In the genomic region with DNA sequence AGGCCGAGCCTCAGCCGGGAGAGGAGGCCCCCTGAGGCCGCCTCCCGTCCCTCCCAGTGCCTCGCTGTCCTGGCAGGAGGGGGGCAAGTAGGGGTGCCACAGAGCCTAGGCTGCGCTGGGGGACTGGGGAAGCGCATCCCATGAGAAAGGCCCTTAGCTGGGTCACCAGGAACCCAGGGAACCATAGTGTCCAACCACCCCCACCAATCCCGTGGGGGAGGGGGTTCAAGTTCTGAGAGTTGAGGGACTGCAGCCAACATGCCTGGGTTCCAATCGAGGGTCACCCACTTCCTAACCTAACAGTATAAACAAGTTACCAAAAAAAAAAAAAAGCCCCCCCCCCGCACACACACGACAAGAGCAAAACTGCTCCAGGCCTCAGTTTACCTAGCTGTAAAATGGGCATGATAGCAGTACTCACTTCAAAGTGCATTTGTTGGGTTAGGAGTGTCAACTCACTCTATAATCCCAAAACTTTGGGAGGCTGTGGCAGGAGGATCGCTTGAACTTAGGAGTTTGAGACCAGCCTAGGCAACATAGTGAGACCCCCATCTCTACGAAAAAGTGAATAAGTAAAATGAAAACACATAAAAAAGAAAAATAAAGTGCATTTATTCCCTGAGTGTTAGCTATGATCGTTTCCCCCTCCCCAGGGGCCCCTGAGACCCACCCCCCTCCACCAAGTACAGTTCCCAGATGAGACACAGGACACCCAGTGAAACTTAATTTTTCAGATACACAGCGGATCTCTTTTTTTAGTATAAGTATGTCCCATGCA, we compare ENCODE assay signal across 8 cellular contexts. TPM values are rescaled to one million over a fixed set of nuclear protein-coding genes. Genes with fewer than 3 reads are reported as not detected.
A peak's percentile ranks its signal among the peaks of the same experiment; 100 is the strongest.
DNase-seq lines count a peak whose midpoint lies in the region; ATAC-seq, FAIRE-seq and TF ChIP-seq lines count a peak whose summit lies in the region.

No MANE protein-coding gene starts in this region.

- peak overlapping the region; percentile 98 for H3K27ac ChIP-seq in K562 (ENCODE audit: extremely low read depth, low read depth, low read length)
- H3K27ac ChIP-seq in lower lobe of right lung = peak overlapping the region; percentile 100
- peak overlapping the region; percentile 98 to 100 (median 100) for H3K27ac ChIP-seq in tibial nerve

- H4K20me1 ChIP-seq in K562 (replicated peaks; ENCODE audit: control insufficient read depth, insufficient read depth, low read length) = no peaks in the 10 kb centered on the region

- H3K9me3 ChIP-seq in K562 (replicated peaks; ENCODE audit: control insufficient read depth, insufficient read depth, low read depth, low read length) (no peaks in the 10 kb centered on the region), lower lobe of right lung (no peaks in the 10 kb centered on the region), tibial nerve (no peaks in the 10 kb centered on the region)

- in situ Hi-C loops in K562 (cut with MboI) = loop anchor here (10.0 kb wide), 1 partner anchor 573 kb away; no protein-coding TSS in a partner anchor

- 0 out of 2 replicates have a peak, but pooled peaks have one; percentile 7 for TF ChIP-seq POLR2A in K562 (conservative IDR thresholded peaks at IDR 0.05)
- no peak for TF ChIP-seq POLR2A in tibial nerve (IDR thresholded peaks at IDR 0.05)

- peak overlapping the region; percentile 79 for H2AFZ ChIP-seq in K562 (ENCODE audit: low read depth, low read length)

- H3K4me3 ChIP-seq in K562 (peak overlapping the region; percentile 49), lower lobe of right lung (peak overlapping the region; percentile 59), tibial nerve (peak overlapping the region; percentile 35 to 59 (median 48))

- H3K27ac Mint-ChIP-seq in activated naive CD4-positive, alpha-beta T cell treated with anti-CD3 and anti-CD28 coated beads for 36 hours = peak overlapping the region; percentile 56
- no peak overlapping the region for H3K27ac Mint-ChIP-seq in activated CD8-positive, alpha-beta memory T cell treated with anti-CD3 and anti-CD28 coated beads, Interleukin-2, amount 10 ng/mL, durations not matched to agents 7 days and 5 days

- ATAC-seq in K562 = no peak
- no peak for ATAC-seq in lower lobe of right lung
- ATAC-seq in activated CD8-positive, alpha-beta memory T cell treated with anti-CD3 and anti-CD28 coated beads, Interleukin-2, amount 10 ng/mL, durations not matched to agents 7 days and 5 days = no peak

- peak overlapping the region; percentile 79 for H3K4me2 ChIP-seq in K562 (ENCODE audit: insufficient read depth, low read length)

- TF ChIP-seq CTCF in K562 (IDR thresholded peaks at IDR 0.05 in 2 of 3, conservative IDR thresholded peaks at IDR 0.05 in 1 of 3; ENCODE audit: insufficient read depth in 2 of 3, low read depth in 1 of 3, low read length in 3 of 3) = no peak; a peak in 1 of 6 replicates
- TF ChIP-seq CTCF in lower lobe of right lung (IDR thresholded peaks at IDR 0.05) = no peak
- no peak for TF ChIP-seq CTCF in tibial nerve (IDR thresholded peaks at IDR 0.05)

- intact Hi-C loops in activated naive CD4-positive, alpha-beta T cell treated with anti-CD3 and anti-CD28 coated beads for 36 hours (cut with micrococcal nuclease) = loop anchor here (1.0 to 10.0 kb wide), 11 partner anchors 9 to 1063 kb away; a partner anchor contains a TSS
- intact Hi-C loops in K562 (cut with micrococcal nuclease) (no loop called here), lower lobe of right lung (cut with DNase I) (no loop called here)

- POLR2A ChIA-PET in K562 (lab: Yijun Ruan, JAX) = interaction anchor here (1.1 to 2.4 kb wide), 2 partner anchors 9 to 12 kb away, joined by 5 to 9 read pairs; no protein-coding TSS in a partner anchor

- no peaks in the 10 kb centered on the region for H3K9me1 ChIP-seq in K562 (ENCODE audit: control insufficient read depth, insufficient read depth, low read length)

- no peak for DNase-seq in activated naive CD4-positive, alpha-beta T cell treated with anti-CD3 and anti-CD28 coated beads for 36 hours
- DNase-seq in activated naive CD4-positive, alpha-beta T cell treated with Interleukin-2 at 50 U/mL for 16 hours = no peak
- DNase-seq in K562 (ENCODE audit: extremely low read depth in 1 of 4, low spot score in 3 of 4) (no peak), lower lobe of right lung (no peak), tibial nerve (ENCODE audit: low spot score in 2 of 2) (no peak), nucleus accumbens (lab: John Stamatoyannopoulos, UW) (no peak)
- no peak for DNase-seq in activated CD8-positive, alpha-beta memory T cell treated with anti-CD3 and anti-CD28 coated beads, Interleukin-2, amount 50 U/mL, for 48 hours
- DNase-seq in activated CD8-positive, alpha-beta memory T cell treated with anti-CD3 and anti-CD28 coated beads, Interleukin-2, amount 10 ng/mL, durations not matched to agents 7 days and 5 days = no peak

- peak overlapping the region; percentile 72 for H3K4me3 Mint-ChIP-seq in activated naive CD4-positive, alpha-beta T cell treated with anti-CD3 and anti-CD28 coated beads for 36 hours
- no peak overlapping the region for H3K4me3 Mint-ChIP-seq in activated CD8-positive, alpha-beta memory T cell treated with anti-CD3 and anti-CD28 coated beads, Interleukin-2, amount 10 ng/mL, durations not matched to agents 7 days and 5 days

- H3K4me1 Mint-ChIP-seq in activated naive CD4-positive, alpha-beta T cell treated with anti-CD3 and anti-CD28 coated beads for 36 hours (ENCODE audit: low read depth) = peaks cover 49% of the 10 kb centered on the region
- H3K4me1 Mint-ChIP-seq in activated CD8-positive, alpha-beta memory T cell treated with anti-CD3 and anti-CD28 coated beads, Interleukin-2, amount 10 ng/mL, durations not matched to agents 7 days and 5 days = peaks cover 47% of the 10 kb centered on the region

- peak overlapping the region; percentile 90 to 98 for H3K9ac ChIP-seq in K562 (ENCODE audit: insufficient read depth in 1 of 2, low read depth in 2 of 2, low read length in 2 of 2)

- FAIRE-seq in K562 (lab: Jason Lieb, UNC) = no peak

- peaks cover under 1% of the 10 kb centered on the region; the same call in 2 of the 3 replicates for H3K79me2 ChIP-seq in K562 (ENCODE audit: control insufficient read depth, insufficient read depth, low read length)

- H3K36me3 Mint-ChIP-seq in activated naive CD4-positive, alpha-beta T cell treated with anti-CD3 and anti-CD28 coated beads for 36 hours (ENCODE audit: low read depth) = no peaks in the 10 kb centered on the region
- no peaks in the 10 kb centered on the region for H3K36me3 Mint-ChIP-seq in activated CD8-positive, alpha-beta memory T cell treated with anti-CD3 and anti-CD28 coated beads, Interleukin-2, amount 10 ng/mL, durations not matched to agents 7 days and 5 days

- H3K4me1 ChIP-seq in K562 (replicated peaks in 1 of 2; ENCODE audit: control insufficient read depth in 2 of 2, insufficient read depth in 2 of 2, low read length in 2 of 2) (peaks cover 48 to 76% of the 10 kb centered on the region in 2 experiments), lower lobe of right lung (peaks cover 74% of the 10 kb centered on the region), tibial nerve (peaks cover 0 to 84% (median 53%) of the 10 kb centered on the region in 4 donors)

- WGBS in K562 (ENCODE audit: insufficient coverage, low coverage, missing lambda C conversion rate) = 32% methylated on average over 14 of the region's 15 CpGs
- WGBS in tibial nerve, 2 donors = 24 to 38% methylated on average over 8 to 13 of the region's 15 CpGs

- H3K27me3 Mint-ChIP-seq in activated naive CD4-positive, alpha-beta T cell treated with anti-CD3 and anti-CD28 coated beads for 36 hours (ENCODE audit: low read depth) = no peaks in the 10 kb centered on the region
- H3K27me3 Mint-ChIP-seq in activated CD8-positive, alpha-beta memory T cell treated with anti-CD3 and anti-CD28 coated beads, Interleukin-2, amount 10 ng/mL, durations not matched to agents 7 days and 5 days = no peaks in the 10 kb centered on the region

- H3K27me3 ChIP-seq in K562 (ENCODE audit: control insufficient read depth in 2 of 2, insufficient read depth in 2 of 2, low read length in 2 of 2) = no peaks in the 10 kb centered on the region
- no peaks in the 10 kb centered on the region for H3K27me3 ChIP-seq in lower lobe of right lung (ENCODE audit: low read depth)
- no peaks in the 10 kb centered on the region for H3K27me3 ChIP-seq in tibial nerve

- TF ChIP-seq RAD21 in K562 (CRISPR knock-in tag; conservative IDR thresholded peaks at IDR 0.05 in 1 of 2, IDR thresholded peaks at IDR 0.05 in 1 of 2) = no peak

- TF ChIP-seq EP300 in K562 (IDR thresholded peaks at IDR 0.05; ENCODE audit: low read length) (no peak), tibial nerve (IDR thresholded peaks at IDR 0.05) (no peak)

- no peaks in the 10 kb centered on the region for H3K9me3 Mint-ChIP-seq in activated naive CD4-positive, alpha-beta T cell treated with anti-CD3 and anti-CD28 coated beads for 36 hours
- no peaks in the 10 kb centered on the region for H3K9me3 Mint-ChIP-seq in activated CD8-positive, alpha-beta memory T cell treated with anti-CD3 and anti-CD28 coated beads, Interleukin-2, amount 10 ng/mL, durations not matched to agents 7 days and 5 days (ENCODE audit: low read depth)

- H3K36me3 ChIP-seq in K562 (ENCODE audit: control insufficient read depth, insufficient read depth, low read length) (no peaks in the 10 kb centered on the region), lower lobe of right lung (no peaks in the 10 kb centered on the region), tibial nerve (no peaks in the 10 kb centered on the region)

- BruUV-seq in K562 (replicated peaks; lab: Mats Ljungman, UMichigan) = no TSS peak

- CTCF ChIA-PET in activated naive CD4-positive, alpha-beta T cell treated with anti-CD3 and anti-CD28 coated beads for 36 hours (lab: Charles Lee) = interaction anchor here (0.9 to 2.9 kb wide), 3 partner anchors 11 to 64 kb away, joined by 3 to 9 read pairs (median 7); no protein-coding TSS in a partner anchor
- CTCF ChIA-PET in K562 (lab: Yijun Ruan, JAX; ENCODE audit: low intra/inter-chr PET ratio) = interaction anchor here (1.2 kb wide), 1 partner anchor 63 kb away, joined by 3 read pairs; no protein-coding TSS in a partner anchor
- CTCF ChIA-PET in activated CD8-positive, alpha-beta memory T cell treated with anti-CD3 and anti-CD28 coated beads, Interleukin-2, amount 10 ng/mL, durations not matched to agents 7 days and 5 days (lab: Charles Lee) = interaction anchor here (1.7 to 9.2 kb wide), 5 partner anchors 11 to 65 kb away, joined by 7 to 91 read pairs (median 20); no protein-coding TSS in a partner anchor

RNA-seq across cellular contexts. Expression of a gene that starts 28.8 kb away (rescaled TPM):
- total RNA-seq in activated naive CD4-positive, alpha-beta T cell treated with anti-CD3 and anti-CD28 coated beads for 36 hours = under 1 TPM; 0.55 to 0.74 TPM
- total RNA-seq in K562 (2011; cell fraction: chromatin; rRNA removed; ENCODE audit: low replicate concordance) = not detected in 2 replicates
- not detected in 2 replicates for total RNA-seq in K562 (2011; cell fraction: nucleolus; rRNA removed)
- total RNA-seq in K562 (2011; cell fraction: nucleoplasm; rRNA removed) = not detected in 2 replicates
- total RNA-seq in K562 (2014; rRNA removed) (not detected in 2 replicates), K562 (2014; rRNA removed; fragmentation: Illumina TruSeq; extraction: Trizol) (not detected in 2 replicates), K562 (2015; rRNA removed; fragmentation: Illumina TruSeq; extraction: Trizol) (not detected in 2 replicates), K562 (2021) (not detected in 2 replicates), lower lobe of right lung (0.68 TPM), tibial nerve (not detected)
- polyA plus RNA-seq in K562 (2011; rRNA removed) (not detected in 2 replicates), K562 (2014; fragmentation: Illumina TruSeq; extraction: Trizol) (not detected in 2 replicates), K562 (2014; fragmentation: Nextera tagmentation; extraction: Ambion mirVana) (not detected), K562 (2014; rRNA removed) (not detected in 2 replicates)
- not detected in 2 replicates for polyA plus RNA-seq in K562 (2011; cell fraction: cytosol; rRNA removed)
- not detected in 2 replicates for polyA plus RNA-seq in K562 (2011; cell fraction: nucleus; rRNA removed)
- polyA plus RNA-seq in K562 (2012) = not detected in 2 replicates
- not detected in 2 replicates for polyA minus RNA-seq in K562 (2011; rRNA and poly(A)+ RNA removed)
- not detected in 2 replicates for polyA minus RNA-seq in K562 (2011; cell fraction: cytosol; rRNA and poly(A)+ RNA removed)
- polyA minus RNA-seq in K562 (2011; cell fraction: nucleus; rRNA and poly(A)+ RNA removed) = not detected in 2 replicates
- 1 to 10 TPM; 1.1 to 2.8 TPM for total RNA-seq in activated CD8-positive, alpha-beta memory T cell treated with anti-CD3 and anti-CD28 coated beads, Interleukin-2, amount 10 ng/mL, durations not matched to agents 7 days and 5 days

RNA-seq across cellular contexts. Expression of a gene that starts 52.8 kb away (rescaled TPM):
- total RNA-seq in activated naive CD4-positive, alpha-beta T cell treated with anti-CD3 and anti-CD28 coated beads for 36 hours = 1 to 10 TPM; 6.7 to 7.1 TPM
- total RNA-seq in K562 (2011; cell fraction: chromatin; rRNA removed; ENCODE audit: low replicate concordance) = 1.5 and 4.2 TPM in 2 replicates
- 3.5 and 3.7 TPM in 2 replicates for total RNA-seq in K562 (2011; cell fraction: nucleolus; rRNA removed)
- total RNA-seq in K562 (2011; cell fraction: nucleoplasm; rRNA removed) = 1.9 and 2.8 TPM in 2 replicates
- total RNA-seq in K562 (2014; rRNA removed) = 1.0 and 1.3 TPM in 2 replicates
- total RNA-seq in K562 (2014; rRNA removed; fragmentation: Illumina TruSeq; extraction: Trizol) = 0.22 and 0.25 TPM in 2 replicates
- total RNA-seq in K562 (2015; rRNA removed; fragmentation: Illumina TruSeq; extraction: Trizol) = 0.25 and 0.57 TPM in 2 replicates
- total RNA-seq in K562 (2021) = 3.5 and 3.7 TPM in 2 replicates
- 0.67 and 1.0 TPM in 2 replicates for polyA plus RNA-seq in K562 (2011; rRNA removed)
- 0.81 and 2.0 TPM in 2 replicates for polyA plus RNA-seq in K562 (2011; cell fraction: cytosol; rRNA removed)
- 1.5 and 4.5 TPM in 2 replicates for polyA plus RNA-seq in K562 (2011; cell fraction: nucleus; rRNA removed)
- 1.3 and 3.5 TPM in 2 replicates for polyA plus RNA-seq in K562 (2012)
- 0.79 and 1.7 TPM in 2 replicates for polyA plus RNA-seq in K562 (2014; fragmentation: Illumina TruSeq; extraction: Trizol)
- polyA plus RNA-seq in K562 (2014; fragmentation: Nextera tagmentation; extraction: Ambion mirVana) = not detected
- 1.1 and 2.1 TPM in 2 replicates for polyA plus RNA-seq in K562 (2014; rRNA removed)
- 0.54 and 0.98 TPM in 2 replicates for polyA minus RNA-seq in K562 (2011; rRNA and poly(A)+ RNA removed)
- polyA minus RNA-seq in K562 (2011; cell fraction: cytosol; rRNA and poly(A)+ RNA removed) = 3.0 and 5.0 TPM in 2 replicates
- polyA minus RNA-seq in K562 (2011; cell fraction: nucleus; rRNA and poly(A)+ RNA removed) = 1.5 and 1.7 TPM in 2 replicates
- total RNA-seq in lower lobe of right lung = 7.4 TPM
- 10 to 100 TPM in 1 of 4 donors, 1 to 10 TPM in 3; 2.8 to 19.8 (median 4.0) TPM for total RNA-seq in tibial nerve
- 1 to 10 TPM; 8.1 to 8.4 TPM for total RNA-seq in activated CD8-positive, alpha-beta memory T cell treated with anti-CD3 and anti-CD28 coated beads, Interleukin-2, amount 10 ng/mL, durations not matched to agents 7 days and 5 days

RNA-seq across cellular contexts. Expression of a gene that starts 57.8 kb away (rescaled TPM):
- total RNA-seq in activated naive CD4-positive, alpha-beta T cell treated with anti-CD3 and anti-CD28 coated beads for 36 hours = 1 to 10 TPM; 5.8 to 5.9 TPM
- total RNA-seq in K562 (2011; cell fraction: chromatin; rRNA removed; ENCODE audit: low replicate concordance) = 4.2 and 15.2 TPM in 2 replicates
- 11.3 and 15.2 TPM in 2 replicates for total RNA-seq in K562 (2011; cell fraction: nucleolus; rRNA removed)
- total RNA-seq in K562 (2011; cell fraction: nucleoplasm; rRNA removed) = 7.3 TPM in 2 replicates
- 3.6 and 4.2 TPM in 2 replicates for total RNA-seq in K562 (2014; rRNA removed)
- 1.9 and 2.4 TPM in 2 replicates for total RNA-seq in K562 (2014; rRNA removed; fragmentation: Illumina TruSeq; extraction: Trizol)
- total RNA-seq in K562 (2015; rRNA removed; fragmentation: Illumina TruSeq; extraction: Trizol) = 4.6 and 6.0 TPM in 2 replicates
- total RNA-seq in K562 (2021) = 5.9 and 6.1 TPM in 2 replicates
- 3.0 and 5.5 TPM in 2 replicates for polyA plus RNA-seq in K562 (2011; rRNA removed)
- 5.1 and 5.3 TPM in 2 replicates for polyA plus RNA-seq in K562 (2011; cell fraction: cytosol; rRNA removed)
- 13.5 and 15.3 TPM in 2 replicates for polyA plus RNA-seq in K562 (2011; cell fraction: nucleus; rRNA removed)
- 4.7 and 8.9 TPM in 2 replicates for polyA plus RNA-seq in K562 (2012)
- 4.6 and 4.8 TPM in 2 replicates for polyA plus RNA-seq in K562 (2014; fragmentation: Illumina TruSeq; extraction: Trizol)
- under 1 TPM; 0.75 to 0.88 TPM for polyA plus RNA-seq in K562 (2014; fragmentation: Nextera tagmentation; extraction: Ambion mirVana)
- 4.5 and 6.0 TPM in 2 replicates for polyA plus RNA-seq in K562 (2014; rRNA removed)
- polyA minus RNA-seq in K562 (2011; rRNA and poly(A)+ RNA removed) = 1.4 and 1.6 TPM in 2 replicates
- polyA minus RNA-seq in K562 (2011; cell fraction: cytosol; rRNA and poly(A)+ RNA removed) = 1.4 and 4.5 TPM in 2 replicates
- 4.6 and 7.6 TPM in 2 replicates for polyA minus RNA-seq in K562 (2011; cell fraction: nucleus; rRNA and poly(A)+ RNA removed)
- total RNA-seq in lower lobe of right lung = 2.0 TPM
- total RNA-seq in tibial nerve = 1 to 10 TPM in 3 of 4 donors, not detected in 1; 1.5 to 3.3 (median 3.0) TPM
- total RNA-seq in activated CD8-positive, alpha-beta memory T cell treated with anti-CD3 and anti-CD28 coated beads, Interleukin-2, amount 10 ng/mL, durations not matched to agents 7 days and 5 days = 1 to 10 TPM; 4.1 to 4.4 TPM

RNA-seq across cellular contexts. Expression of a gene that starts 57.9 kb away (rescaled TPM):
- total RNA-seq in activated naive CD4-positive, alpha-beta T cell treated with anti-CD3 and anti-CD28 coated beads for 36 hours = 10 to 100 TPM; 27.4 to 28.6 TPM
- total RNA-seq in K562 (2011; cell fraction: chromatin; rRNA removed; ENCODE audit: low replicate concordance) = 61.5 and 146 TPM in 2 replicates
- total RNA-seq in K562 (2011; cell fraction: nucleolus; rRNA removed) = 72.1 and 79.4 TPM in 2 replicates
- total RNA-seq in K562 (2011; cell fraction: nucleoplasm; rRNA removed) = 61.5 and 70.7 TPM in 2 replicates
- 17.9 and 18.8 TPM in 2 replicates for total RNA-seq in K562 (2014; rRNA removed)
- total RNA-seq in K562 (2014; rRNA removed; fragmentation: Illumina TruSeq; extraction: Trizol) = 5.8 and 7.7 TPM in 2 replicates
- 12.0 and 12.9 TPM in 2 replicates for total RNA-seq in K562 (2015; rRNA removed; fragmentation: Illumina TruSeq; extraction: Trizol)
- 28.4 and 31.0 TPM in 2 replicates for total RNA-seq in K562 (2021)
- polyA plus RNA-seq in K562 (2011; rRNA removed) = 10.1 and 25.5 TPM in 2 replicates
- polyA plus RNA-seq in K562 (2011; cell fraction: cytosol; rRNA removed) = 8.9 and 11.7 TPM in 2 replicates
- polyA plus RNA-seq in K562 (2011; cell fraction: nucleus; rRNA removed) = 67.6 and 73.2 TPM in 2 replicates
- 17.9 and 39.2 TPM in 2 replicates for polyA plus RNA-seq in K562 (2012)
- polyA plus RNA-seq in K562 (2014; fragmentation: Illumina TruSeq; extraction: Trizol) = 15.6 and 21.2 TPM in 2 replicates
- polyA plus RNA-seq in K562 (2014; fragmentation: Nextera tagmentation; extraction: Ambion mirVana) = under 1 TPM; 0.32 to 0.42 TPM
- polyA plus RNA-seq in K562 (2014; rRNA removed) = 26.7 and 27.1 TPM in 2 replicates
- polyA minus RNA-seq in K562 (2011; rRNA and poly(A)+ RNA removed) = 8.3 and 8.9 TPM in 2 replicates
- 9.0 and 11.1 TPM in 2 replicates for polyA minus RNA-seq in K562 (2011; cell fraction: cytosol; rRNA and poly(A)+ RNA removed)
- 15.9 and 19.3 TPM in 2 replicates for polyA minus RNA-seq in K562 (2011; cell fraction: nucleus; rRNA and poly(A)+ RNA removed)
- 32.4 TPM for total RNA-seq in lower lobe of right lung
- total RNA-seq in tibial nerve = 10 to 100 TPM; 42.7 to 99.3 (median 56.0) TPM
- 10 to 100 TPM; 34.0 to 35.1 TPM for total RNA-seq in activated CD8-positive, alpha-beta memory T cell treated with anti-CD3 and anti-CD28 coated beads, Interleukin-2, amount 10 ng/mL, durations not matched to agents 7 days and 5 days
